ENCODE assay signal across 1 cellular context in genomic region chr2:55180374-55180773, GRCh38.
TF ChIP-seq lines count a peak whose summit lies in the region.

No MANE protein-coding gene starts in this region.

TF ChIP-seq in HepG2, 621 proteins besides CTCF, POLR2A, EP300 and RAD21 (continued from another document and continues in another):
- TF ChIP-seq E2F2 (CRISPR knock-in tag; IDR thresholded peaks at IDR 0.05; ENCODE audit: borderline replicate concordance) (no peak), ZNF3 (CRISPR knock-in tag; IDR thresholded peaks at IDR 0.05) (0 out of 2 replicates have a peak, but pooled peaks have one; percentile 66), IKZF1 (IDR thresholded peaks at IDR 0.05) (no peak), ATF7 (IDR thresholded peaks at IDR 0.05) (no peak), ATF7 (CRISPR knock-in tag; IDR thresholded peaks at IDR 0.05) (no peak), SALL1 (CRISPR knock-in tag; IDR thresholded peaks at IDR 0.05) (no peak), ZNF468 (CRISPR knock-in tag; IDR thresholded peaks at IDR 0.05) (no peak), ZGPAT (CRISPR knock-in tag; IDR thresholded peaks at IDR 0.05) (peak; percentile 53), FOXK1 (CRISPR knock-in tag; IDR thresholded peaks at IDR 0.05; ENCODE audit: borderline replicate concordance, low read depth) (no peak), TCF7 (IDR thresholded peaks at IDR 0.05; ENCODE audit: low read depth) (peak; percentile 21; the same call in 1 of the 2 replicates), REST (IDR thresholded peaks at IDR 0.05; ENCODE audit: borderline replicate concordance in 1 of 2, low read depth in 1 of 2, low read length in 2 of 2) (no peak), ZNF607 (CRISPR knock-in tag; IDR thresholded peaks at IDR 0.05; ENCODE audit: borderline replicate concordance) (no peak), REXO4 (CRISPR knock-in tag; IDR thresholded peaks at IDR 0.05; ENCODE audit: borderline replicate concordance) (no peak), ZFY (CRISPR knock-in tag; IDR thresholded peaks at IDR 0.05) (no peak), ZBTB1 (CRISPR knock-in tag; IDR thresholded peaks at IDR 0.05; ENCODE audit: borderline replicate concordance) (no peak), NKX3-1 (CRISPR knock-in tag; IDR thresholded peaks at IDR 0.05) (no peak), FOXP1 (IDR thresholded peaks at IDR 0.05) (no peak), FOXP1 (CRISPR knock-in tag; IDR thresholded peaks at IDR 0.05) (peak; percentile 55), ELF3 (CRISPR knock-in tag; IDR thresholded peaks at IDR 0.05) (no peak), ZNF276 (CRISPR knock-in tag; IDR thresholded peaks at IDR 0.05; ENCODE audit: low read depth) (no peak), SP140L (CRISPR knock-in tag; IDR thresholded peaks at IDR 0.05; ENCODE audit: borderline replicate concordance) (no peak), ELF1 (CRISPR knock-in tag; IDR thresholded peaks at IDR 0.05) (no peak), ZNF326 (CRISPR knock-in tag; IDR thresholded peaks at IDR 0.05; ENCODE audit: borderline replicate concordance) (no peak), ZNF292 (CRISPR knock-in tag; IDR thresholded peaks at IDR 0.05; ENCODE audit: borderline replicate concordance, low read depth) (no peak), ARID5B (CRISPR knock-in tag; IDR thresholded peaks at IDR 0.05) (peak; percentile 66), ZNF407 (CRISPR knock-in tag; IDR thresholded peaks at IDR 0.05; ENCODE audit: not compliant biosample characterization) (no peak), KLF13 (CRISPR knock-in tag; IDR thresholded peaks at IDR 0.05) (no peak), NR3C1 (CRISPR knock-in tag; IDR thresholded peaks at IDR 0.05) (no peak), SOX13 (IDR thresholded peaks at IDR 0.05) (no peak), SOX13 (CRISPR knock-in tag; conservative IDR thresholded peaks at IDR 0.05 in 1 of 2, IDR thresholded peaks at IDR 0.05 in 1 of 2) (0 out of 4 replicates have a peak, but pooled peaks of 1 of the 2 experiments have one; percentile 44), TEAD3 (CRISPR knock-in tag; optimal IDR thresholded peaks at IDR 0.05; ENCODE audit: borderline replicate concordance) (peak; percentile 52), JARID2 (CRISPR knock-in tag; IDR thresholded peaks at IDR 0.05; ENCODE audit: insufficient replicate concordance) (no peak), ZNF614 (CRISPR knock-in tag; IDR thresholded peaks at IDR 0.05; ENCODE audit: borderline replicate concordance) (no peak), TARDBP (CRISPR knock-in tag; IDR thresholded peaks at IDR 0.05) (0 out of 2 replicates have a peak, but pooled peaks have one; percentile 28), ETS1 (CRISPR knock-in tag; IDR thresholded peaks at IDR 0.05) (no peak)
